15 cellular contexts compared by ENCODE assay signal in the genomic region with DNA sequence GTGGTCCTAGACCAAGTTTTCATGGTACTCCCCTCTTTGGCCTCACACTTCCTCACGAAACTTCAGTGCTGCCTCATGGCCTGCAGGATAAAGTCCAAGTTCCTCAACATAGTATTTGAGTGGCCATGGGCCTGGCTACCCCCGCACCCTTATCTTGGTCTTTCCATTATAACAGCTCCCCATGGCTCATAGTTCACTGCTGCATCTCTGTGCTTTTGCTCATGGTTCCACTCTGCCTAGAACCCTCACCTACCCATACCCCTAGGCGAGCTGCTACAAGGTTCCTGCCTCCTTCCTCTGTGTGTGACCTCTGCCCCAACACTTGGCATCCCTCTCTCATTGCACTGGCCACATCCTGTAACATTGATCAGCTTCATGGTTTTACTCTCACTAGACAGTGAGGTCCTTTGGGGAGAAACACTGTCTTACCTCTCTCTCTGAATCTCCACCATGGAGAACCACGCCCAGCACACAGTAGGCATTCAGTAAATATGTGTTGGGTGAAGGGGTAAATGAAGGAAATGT.
"Had no signal": no experiment of that assay in that cellular context is flagged by ENCODE, and none has a peak within 500 bp of the region (broad histone marks: within the 10 kb centered on the region; RNA-seq: fewer than 3 reads in every experiment).

No MANE protein-coding gene starts in this region.

- H3K9ac ChIP-seq: parathyroid adenoma had no signal

- H3K27ac ChIP-seq: colonic mucosa, esophagus muscularis mucosa, gastroesophageal sphincter, heart left ventricle, parathyroid adenoma had no signal

- H3K4me3 ChIP-seq: colonic mucosa, esophagus muscularis mucosa, gastroesophageal sphincter, heart left ventricle, smooth muscle cell had no signal

- H3K4me1 Mint-ChIP-seq: brain had no signal

- H3K9me3 Mint-ChIP-seq: activated T-cell treated with anti-CD3 and anti-CD28 coated beads, Interleukin-2, amount 50 U/mL, for 72 hours; memory B cell had no signal

- ATAC-seq: gastroesophageal sphincter, heart left ventricle, sciatic nerve had no signal

- H3K36me3 Mint-ChIP-seq: activated naive CD8-positive, alpha-beta T cell; brain; memory B cell had no signal

- H3K4me1 ChIP-seq: colonic mucosa, esophagus muscularis mucosa, gastroesophageal sphincter, heart left ventricle, parathyroid adenoma had no signal

- H3K27ac Mint-ChIP-seq: activated naive CD8-positive, alpha-beta T cell; activated T-cell treated with anti-CD3 and anti-CD28 coated beads, Interleukin-2, amount 50 U/mL, for 72 hours; brain; memory B cell had no signal

- H3K4me3 Mint-ChIP-seq: activated naive CD8-positive, alpha-beta T cell; activated T-cell treated with anti-CD3 and anti-CD28 coated beads, Interleukin-2, amount 50 U/mL, for 72 hours; brain; memory B cell had no signal

- H3K36me3 ChIP-seq: colonic mucosa, esophagus muscularis mucosa, gastroesophageal sphincter, heart left ventricle had no signal

- H3K9me3 ChIP-seq: colonic mucosa, heart left ventricle had no signal

- H3K27me3 Mint-ChIP-seq: activated naive CD8-positive, alpha-beta T cell had no signal

- DNase-seq: activated gamma-delta T cell treated with Interleukin-2 at 50 U/mL for 16 hours; activated T-cell treated with anti-CD3 and anti-CD28 coated beads, Interleukin-2, amount 50 U/mL, for 72 hours; caudate nucleus; colonic mucosa; heart left ventricle; stimulated activated CD4-positive, alpha-beta T cell treated with anti-CD3 and anti-CD28 coated beads, Interleukin-4, amount 100 ng/mL, for 1 hour; SW 1271 had no signal

- H3K27me3 ChIP-seq: colonic mucosa had no signal
